15 cellular contexts compared by ENCODE assay signal in genomic region chr10:11435621-11436020, GRCh38.
"Had no signal": no experiment of that assay in that cellular context is flagged by ENCODE, and none has a peak within 500 bp of the region (broad histone marks: within the 10 kb centered on the region; RNA-seq: fewer than 3 reads in every experiment).

No MANE protein-coding gene starts in this region.

- H3K27me3 ChIP-seq: ovary, sigmoid colon, spleen had no signal

- H3K9me3 ChIP-seq: ovary, sigmoid colon, spleen, thoracic aorta had no signal

- H3K27ac ChIP-seq: ovary, sigmoid colon, spleen, thoracic aorta, WERI-Rb-1 had no signal

- H3K36me3 ChIP-seq: ovary, sigmoid colon, spleen, thoracic aorta, WERI-Rb-1 had no signal

- DNase-seq: activated CD4-positive, alpha-beta memory T cell treated with anti-CD3 and anti-CD28 coated beads for 36 hours; activated CD4-positive, alpha-beta T cell treated with anti-CD3 and anti-CD28 coated beads for 36 hours; activated gamma-delta T cell; activated T-cell treated with anti-CD3 and anti-CD28 coated beads, Interleukin-2, amount 50 U/mL, for 72 hours; amniotic stem cell; effector memory CD4-positive, alpha-beta T cell; mammary epithelial cell; ovary; sigmoid colon; spleen; stimulated activated CD4-positive, alpha-beta T cell treated with anti-CD3 and anti-CD28 coated beads, Interleukin-1b, Interleukin-23, amount 100 ng/mL, for 48 hours; T-helper 17 cell; WERI-Rb-1 had no signal

- H3K4me3 ChIP-seq: ovary, sigmoid colon, spleen, thoracic aorta had no signal

- ATAC-seq: activated CD4-positive, alpha-beta T cell treated with anti-CD3 and anti-CD28 coated beads for 36 hours; activated T-cell treated with anti-CD3 and anti-CD28 coated beads, Interleukin-2, amount 50 U/mL, for 72 hours; left lobe of liver; T-helper 17 cell had no signal
